32 cellular contexts compared by ENCODE assay signal in genomic region chr10:36177071-36177470, GRCh38.
"Had no signal": no experiment of that assay in that cellular context is flagged by ENCODE, and none has a peak within 500 bp of the region (broad histone marks: within the 10 kb centered on the region; RNA-seq: fewer than 3 reads in every experiment).

No MANE protein-coding gene starts in this region.

- H3K36me3 Mint-ChIP-seq: activated CD4-positive, alpha-beta memory T cell treated with anti-CD3 and anti-CD28 coated beads for 36 hours; activated CD8-positive, alpha-beta memory T cell treated with anti-CD3 and anti-CD28 coated beads, Interleukin-2, amount 10 ng/mL, durations not matched to agents 7 days and 5 days; activated naive CD4-positive, alpha-beta T cell treated with anti-CD3 and anti-CD28 coated beads, Interleukin-2, amount 50 U/mL, for 24 hours; activated naive CD8-positive, alpha-beta T cell treated with anti-CD3 and anti-CD28 coated beads for 36 hours had no signal

- H3K27ac ChIP-seq: adrenal gland, body of pancreas, esophagus squamous epithelium, gastroesophageal sphincter, heart right ventricle had no signal

- H3K27ac Mint-ChIP-seq: activated CD4-positive, alpha-beta memory T cell treated with anti-CD3 and anti-CD28 coated beads for 36 hours; activated CD4-positive, alpha-beta T cell treated with anti-CD3 and anti-CD28 coated beads for 36 hours; activated CD4-positive, alpha-beta T cell treated with anti-CD3 and anti-CD28 coated beads, Interleukin-2, amount 10 ng/mL, durations not matched to agents 24 days and 14 days; activated CD8-positive, alpha-beta memory T cell treated with anti-CD3 and anti-CD28 coated beads, Interleukin-2, amount 10 ng/mL, durations not matched to agents 7 days and 5 days; activated CD8-positive, alpha-beta T cell treated with anti-CD3 and anti-CD28 coated beads, Interleukin-2, amount 10 ng/mL, durations not matched to agents 7 days and 5 days; activated naive CD4-positive, alpha-beta T cell treated with anti-CD3 and anti-CD28 coated beads for 36 hours; activated naive CD4-positive, alpha-beta T cell treated with anti-CD3 and anti-CD28 coated beads, Interleukin-2, amount 50 U/mL, for 24 hours; activated naive CD8-positive, alpha-beta T cell treated with anti-CD3 and anti-CD28 coated beads for 36 hours; activated naive CD8-positive, alpha-beta T cell treated with anti-CD3 and anti-CD28 coated beads, Interleukin-2, amount 50 U/mL, for 24 hours; activated T-helper 1 cell treated with anti-CD3 and anti-CD28 coated beads, Interleukin-12 subunit alpha, Interleukin-12 subunit beta, Interleukin-2, Interleukin-4 antibody, amounts not matched to agents 30 ng/mL and 10 ng/mL and 1 ng/mL, durations not matched to agents 14 hours and 24 hours and 36 hours; activated T-helper 2 cell treated with anti-CD3 and anti-CD28 coated beads, Interferon-gamma antibody, Interleukin-2, Interleukin-4, amounts not matched to agents 10 μg/mL and 5 μg/mL and 100 μg/mL, durations not matched to agents 14 hours and 24 hours and 36 hours; effector memory CD8-positive, alpha-beta T cell had no signal

- H3K9me3 Mint-ChIP-seq: activated CD4-positive, alpha-beta T cell treated with anti-CD3 and anti-CD28 coated beads, Interleukin-2, amount 10 ng/mL, durations not matched to agents 24 days and 14 days; activated T-helper 1 cell treated with anti-CD3 and anti-CD28 coated beads, Interleukin-12 subunit alpha, Interleukin-12 subunit beta, Interleukin-2, Interleukin-4 antibody, amounts not matched to agents 30 ng/mL and 10 ng/mL and 1 ng/mL, durations not matched to agents 14 hours and 24 hours and 36 hours had no signal

- H3K27me3 ChIP-seq: adrenal gland, body of pancreas, esophagus squamous epithelium, gastroesophageal sphincter, heart right ventricle had no signal

- H3K4me3 ChIP-seq: adrenal gland, body of pancreas, esophagus squamous epithelium, gastroesophageal sphincter, heart right ventricle had no signal

- H3K36me3 ChIP-seq: adrenal gland, esophagus squamous epithelium, gastroesophageal sphincter, heart right ventricle had no signal

- H3K27me3 Mint-ChIP-seq: activated CD4-positive, alpha-beta memory T cell treated with anti-CD3 and anti-CD28 coated beads for 36 hours; activated CD4-positive, alpha-beta T cell treated with anti-CD3 and anti-CD28 coated beads for 36 hours; activated CD4-positive, alpha-beta T cell treated with anti-CD3 and anti-CD28 coated beads, Interleukin-2, amount 10 ng/mL, durations not matched to agents 24 days and 14 days; activated CD8-positive, alpha-beta memory T cell treated with anti-CD3 and anti-CD28 coated beads, Interleukin-2, amount 10 ng/mL, durations not matched to agents 7 days and 5 days; activated naive CD4-positive, alpha-beta T cell treated with anti-CD3 and anti-CD28 coated beads, Interleukin-2, amount 50 U/mL, for 24 hours; activated naive CD8-positive, alpha-beta T cell treated with anti-CD3 and anti-CD28 coated beads for 36 hours; activated naive CD8-positive, alpha-beta T cell treated with anti-CD3 and anti-CD28 coated beads, Interleukin-2, amount 50 U/mL, for 24 hours; effector memory CD8-positive, alpha-beta T cell had no signal

- H3K4me1 Mint-ChIP-seq: activated CD4-positive, alpha-beta T cell treated with anti-CD3 and anti-CD28 coated beads for 36 hours; activated CD4-positive, alpha-beta T cell treated with anti-CD3 and anti-CD28 coated beads, Interleukin-2, amount 10 ng/mL, durations not matched to agents 24 days and 14 days; activated CD8-positive, alpha-beta memory T cell treated with anti-CD3 and anti-CD28 coated beads, Interleukin-2, amount 10 ng/mL, durations not matched to agents 7 days and 5 days; activated naive CD4-positive, alpha-beta T cell treated with anti-CD3 and anti-CD28 coated beads, Interleukin-2, amount 50 U/mL, for 24 hours; activated naive CD8-positive, alpha-beta T cell treated with anti-CD3 and anti-CD28 coated beads for 36 hours; activated naive CD8-positive, alpha-beta T cell treated with anti-CD3 and anti-CD28 coated beads, Interleukin-2, amount 50 U/mL, for 24 hours had no signal

- ATAC-seq: activated CD4-positive, alpha-beta T cell treated with anti-CD3 and anti-CD28 coated beads for 36 hours; activated CD8-positive, alpha-beta memory T cell treated with anti-CD3 and anti-CD28 coated beads, Interleukin-2, amount 10 ng/mL, durations not matched to agents 7 days and 5 days; activated CD8-positive, alpha-beta T cell treated with anti-CD3 and anti-CD28 coated beads, Interleukin-2, amount 10 ng/mL, durations not matched to agents 7 days and 5 days; activated naive CD8-positive, alpha-beta T cell treated with anti-CD3 and anti-CD28 coated beads, Interleukin-2, amount 50 U/mL, for 24 hours; body of pancreas; effector memory CD8-positive, alpha-beta T cell; gastroesophageal sphincter; heart right ventricle had no signal

- H3K4me3 Mint-ChIP-seq: activated CD4-positive, alpha-beta memory T cell treated with anti-CD3 and anti-CD28 coated beads for 36 hours; activated CD4-positive, alpha-beta T cell treated with anti-CD3 and anti-CD28 coated beads for 36 hours; activated CD4-positive, alpha-beta T cell treated with anti-CD3 and anti-CD28 coated beads, Interleukin-2, amount 10 ng/mL, durations not matched to agents 24 days and 14 days; activated CD8-positive, alpha-beta memory T cell treated with anti-CD3 and anti-CD28 coated beads, Interleukin-2, amount 10 ng/mL, durations not matched to agents 7 days and 5 days; activated CD8-positive, alpha-beta T cell treated with anti-CD3 and anti-CD28 coated beads, Interleukin-2, amount 10 ng/mL, durations not matched to agents 7 days and 5 days; activated naive CD4-positive, alpha-beta T cell treated with anti-CD3 and anti-CD28 coated beads for 36 hours; activated naive CD4-positive, alpha-beta T cell treated with anti-CD3 and anti-CD28 coated beads, Interleukin-2, amount 50 U/mL, for 24 hours; activated naive CD8-positive, alpha-beta T cell treated with anti-CD3 and anti-CD28 coated beads for 36 hours; activated naive CD8-positive, alpha-beta T cell treated with anti-CD3 and anti-CD28 coated beads, Interleukin-2, amount 50 U/mL, for 24 hours; activated T-helper 1 cell treated with anti-CD3 and anti-CD28 coated beads, Interleukin-12 subunit alpha, Interleukin-12 subunit beta, Interleukin-2, Interleukin-4 antibody, amounts not matched to agents 30 ng/mL and 10 ng/mL and 1 ng/mL, durations not matched to agents 14 hours and 24 hours and 36 hours; effector memory CD8-positive, alpha-beta T cell had no signal

- DNase-seq: activated CD4-positive, alpha-beta memory T cell treated with anti-CD3 and anti-CD28 coated beads for 36 hours; activated CD4-positive, alpha-beta T cell treated with anti-CD3 and anti-CD28 coated beads for 36 hours; activated CD4-positive, alpha-beta T cell treated with anti-CD3 and anti-CD28 coated beads, Interleukin-2, amount 10 ng/mL, durations not matched to agents 24 days and 14 days; activated CD4-positive, CD25-positive, alpha-beta regulatory T cell; activated CD4-positive, CD25-positive, alpha-beta regulatory T cell treated with anti-CD3 and anti-CD28 coated beads, Interleukin-2, amount 50 U/mL, for 72 hours; activated CD8-positive, alpha-beta memory T cell treated with anti-CD3 and anti-CD28 coated beads, Interleukin-2, amount 10 ng/mL, durations not matched to agents 7 days and 5 days; activated CD8-positive, alpha-beta memory T cell treated with anti-CD3 and anti-CD28 coated beads, Interleukin-2, amount 50 U/mL, for 4 hours; activated CD8-positive, alpha-beta T cell treated with anti-CD3 and anti-CD28 coated beads, Interleukin-2, amount 10 ng/mL, durations not matched to agents 7 days and 5 days; activated effector memory CD4-positive, alpha-beta T cell treated with anti-CD3 and anti-CD28 coated beads, Interleukin-2, amount 50 U/mL, for 16 hours; activated naive CD4-positive, alpha-beta T cell treated with anti-CD3 and anti-CD28 coated beads for 36 hours; activated naive CD8-positive, alpha-beta T cell treated with anti-CD3 and anti-CD28 coated beads for 36 hours; activated naive CD8-positive, alpha-beta T cell treated with anti-CD3 and anti-CD28 coated beads, Interleukin-2, amount 50 U/mL, for 24 hours; activated T-cell treated with anti-CD3 and anti-CD28 coated beads, Interleukin-2, amount 50 U/mL, for 1 hour; activated T-cell treated with anti-CD3 and anti-CD28 coated beads, Interleukin-2, amount 50 U/mL, for 48 hours; adrenal gland; amygdala; aorta; body of pancreas; caudate nucleus; cortex of kidney; dermis blood vessel endothelial cell; effector CD4-positive, alpha-beta T cell; effector memory CD8-positive, alpha-beta T cell; erythroblast; esophagus squamous epithelium; foreskin melanocyte; heart right ventricle; T-helper 2 cell had no signal

- H3K9me3 ChIP-seq: adrenal gland, body of pancreas, esophagus squamous epithelium, gastroesophageal sphincter had no signal
